Comparison of ENCODE assay signal across 1 cellular context in genomic region chr3:27797773-27798172, GRCh38.
TF ChIP-seq lines count a peak whose summit lies in the region.

No MANE protein-coding gene starts in this region.

TF ChIP-seq in GM23338, 12 proteins besides CTCF, POLR2A, EP300 and RAD21 (continued from another document):
- TF ChIP-seq, protein P1, sequence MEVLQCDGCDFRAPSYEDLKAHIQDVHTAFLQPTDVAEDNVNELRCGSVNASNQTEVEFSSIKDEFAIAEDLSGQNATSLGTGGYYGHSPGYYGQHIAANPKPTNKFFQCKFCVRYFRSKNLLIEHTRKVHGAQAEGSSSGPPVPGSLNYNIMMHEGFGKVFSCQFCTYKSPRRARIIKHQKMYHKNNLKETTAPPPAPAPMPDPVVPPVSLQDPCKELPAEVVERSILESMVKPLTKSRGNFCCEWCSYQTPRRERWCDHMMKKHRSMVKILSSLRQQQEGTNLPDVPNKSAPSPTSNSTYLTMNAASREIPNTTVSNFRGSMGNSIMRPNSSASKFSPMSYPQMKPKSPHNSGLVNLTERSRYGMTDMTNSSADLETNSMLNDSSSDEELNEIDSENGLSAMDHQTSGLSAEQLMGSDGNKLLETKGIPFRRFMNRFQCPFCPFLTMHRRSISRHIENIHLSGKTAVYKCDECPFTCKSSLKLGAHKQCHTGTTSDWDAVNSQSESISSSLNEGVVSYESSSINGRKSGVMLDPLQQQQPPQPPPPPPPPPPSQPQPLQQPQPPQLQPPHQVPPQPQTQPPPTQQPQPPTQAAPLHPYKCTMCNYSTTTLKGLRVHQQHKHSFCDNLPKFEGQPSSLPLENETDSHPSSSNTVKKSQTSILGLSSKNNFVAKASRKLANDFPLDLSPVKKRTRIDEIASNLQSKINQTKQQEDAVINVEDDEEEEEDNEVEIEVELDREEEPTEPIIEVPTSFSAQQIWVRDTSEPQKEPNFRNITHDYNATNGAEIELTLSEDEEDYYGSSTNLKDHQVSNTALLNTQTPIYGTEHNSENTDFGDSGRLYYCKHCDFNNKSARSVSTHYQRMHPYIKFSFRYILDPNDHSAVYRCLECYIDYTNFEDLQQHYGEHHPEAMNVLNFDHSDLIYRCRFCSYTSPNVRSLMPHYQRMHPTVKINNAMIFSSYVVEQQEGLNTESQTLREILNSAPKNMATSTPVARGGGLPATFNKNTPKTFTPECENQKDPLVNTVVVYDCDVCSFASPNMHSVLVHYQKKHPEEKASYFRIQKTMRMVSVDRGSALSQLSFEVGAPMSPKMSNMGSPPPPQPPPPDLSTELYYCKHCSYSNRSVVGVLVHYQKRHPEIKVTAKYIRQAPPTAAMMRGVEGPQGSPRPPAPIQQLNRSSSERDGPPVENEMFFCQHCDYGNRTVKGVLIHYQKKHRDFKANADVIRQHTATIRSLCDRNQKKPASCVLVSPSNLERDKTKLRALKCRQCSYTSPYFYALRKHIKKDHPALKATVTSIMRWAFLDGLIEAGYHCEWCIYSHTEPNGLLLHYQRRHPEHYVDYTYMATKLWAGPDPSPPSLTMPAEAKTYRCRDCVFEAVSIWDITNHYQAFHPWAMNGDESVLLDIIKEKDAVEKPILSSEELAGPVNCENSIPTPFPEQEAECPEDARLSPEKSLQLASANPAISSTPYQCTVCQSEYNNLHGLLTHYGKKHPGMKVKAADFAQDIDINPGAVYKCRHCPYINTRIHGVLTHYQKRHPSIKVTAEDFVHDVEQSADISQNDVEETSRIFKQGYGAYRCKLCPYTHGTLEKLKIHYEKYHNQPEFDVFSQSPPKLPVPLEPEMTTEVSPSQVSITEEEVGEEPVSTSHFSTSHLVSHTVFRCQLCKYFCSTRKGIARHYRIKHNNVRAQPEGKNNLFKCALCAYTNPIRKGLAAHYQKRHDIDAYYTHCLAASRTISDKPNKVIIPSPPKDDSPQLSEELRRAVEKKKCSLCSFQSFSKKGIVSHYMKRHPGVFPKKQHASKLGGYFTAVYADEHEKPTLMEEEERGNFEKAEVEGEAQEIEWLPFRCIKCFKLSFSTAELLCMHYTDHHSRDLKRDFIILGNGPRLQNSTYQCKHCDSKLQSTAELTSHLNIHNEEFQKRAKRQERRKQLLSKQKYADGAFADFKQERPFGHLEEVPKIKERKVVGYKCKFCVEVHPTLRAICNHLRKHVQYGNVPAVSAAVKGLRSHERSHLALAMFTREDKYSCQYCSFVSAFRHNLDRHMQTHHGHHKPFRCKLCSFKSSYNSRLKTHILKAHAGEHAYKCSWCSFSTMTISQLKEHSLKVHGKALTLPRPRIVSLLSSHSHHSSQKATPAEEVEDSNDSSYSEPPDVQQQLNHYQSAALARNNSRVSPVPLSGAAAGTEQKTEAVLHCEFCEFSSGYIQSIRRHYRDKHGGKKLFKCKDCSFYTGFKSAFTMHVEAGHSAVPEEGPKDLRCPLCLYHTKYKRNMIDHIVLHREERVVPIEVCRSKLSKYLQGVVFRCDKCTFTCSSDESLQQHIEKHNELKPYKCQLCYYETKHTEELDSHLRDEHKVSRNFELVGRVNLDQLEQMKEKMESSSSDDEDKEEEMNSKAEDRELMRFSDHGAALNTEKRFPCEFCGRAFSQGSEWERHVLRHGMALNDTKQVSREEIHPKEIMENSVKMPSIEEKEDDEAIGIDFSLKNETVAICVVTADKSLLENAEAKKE (CRISPR knock-in tag; IDR thresholded peaks at IDR 0.05): no peak
- no peak for TF ChIP-seq JUNB (IDR thresholded peaks at IDR 0.05; ENCODE audit: unreplicated experiment)
- TF ChIP-seq, protein P2, sequence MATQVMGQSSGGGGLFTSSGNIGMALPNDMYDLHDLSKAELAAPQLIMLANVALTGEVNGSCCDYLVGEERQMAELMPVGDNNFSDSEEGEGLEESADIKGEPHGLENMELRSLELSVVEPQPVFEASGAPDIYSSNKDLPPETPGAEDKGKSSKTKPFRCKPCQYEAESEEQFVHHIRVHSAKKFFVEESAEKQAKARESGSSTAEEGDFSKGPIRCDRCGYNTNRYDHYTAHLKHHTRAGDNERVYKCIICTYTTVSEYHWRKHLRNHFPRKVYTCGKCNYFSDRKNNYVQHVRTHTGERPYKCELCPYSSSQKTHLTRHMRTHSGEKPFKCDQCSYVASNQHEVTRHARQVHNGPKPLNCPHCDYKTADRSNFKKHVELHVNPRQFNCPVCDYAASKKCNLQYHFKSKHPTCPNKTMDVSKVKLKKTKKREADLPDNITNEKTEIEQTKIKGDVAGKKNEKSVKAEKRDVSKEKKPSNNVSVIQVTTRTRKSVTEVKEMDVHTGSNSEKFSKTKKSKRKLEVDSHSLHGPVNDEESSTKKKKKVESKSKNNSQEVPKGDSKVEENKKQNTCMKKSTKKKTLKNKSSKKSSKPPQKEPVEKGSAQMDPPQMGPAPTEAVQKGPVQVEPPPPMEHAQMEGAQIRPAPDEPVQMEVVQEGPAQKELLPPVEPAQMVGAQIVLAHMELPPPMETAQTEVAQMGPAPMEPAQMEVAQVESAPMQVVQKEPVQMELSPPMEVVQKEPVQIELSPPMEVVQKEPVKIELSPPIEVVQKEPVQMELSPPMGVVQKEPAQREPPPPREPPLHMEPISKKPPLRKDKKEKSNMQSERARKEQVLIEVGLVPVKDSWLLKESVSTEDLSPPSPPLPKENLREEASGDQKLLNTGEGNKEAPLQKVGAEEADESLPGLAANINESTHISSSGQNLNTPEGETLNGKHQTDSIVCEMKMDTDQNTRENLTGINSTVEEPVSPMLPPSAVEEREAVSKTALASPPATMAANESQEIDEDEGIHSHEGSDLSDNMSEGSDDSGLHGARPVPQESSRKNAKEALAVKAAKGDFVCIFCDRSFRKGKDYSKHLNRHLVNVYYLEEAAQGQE (IDR thresholded peaks at IDR 0.05; ENCODE audit: unreplicated experiment): no peak
- TF ChIP-seq POLR2AphosphoS5 (IDR thresholded peaks at IDR 0.05; ENCODE audit: low read depth): no peak
- TF ChIP-seq NANOG (IDR thresholded peaks at IDR 0.05; ENCODE audit: borderline replicate concordance): no peak
- TF ChIP-seq ZNF114 (CRISPR knock-in tag; IDR thresholded peaks at IDR 0.05): no peak
- no peak for TF ChIP-seq EZH2phosphoT487 (IDR thresholded peaks at IDR 0.05; ENCODE audit: unreplicated experiment)
- no peak for TF ChIP-seq STAT1 (IDR thresholded peaks at IDR 0.05; ENCODE audit: unreplicated experiment)
- TF ChIP-seq EZH2 (IDR thresholded peaks at IDR 0.05; ENCODE audit: low read depth, unreplicated experiment): no peak
TF ChIP-seq in GM23338: peak in this region for 0.
